ENCODE assay signal across 8 cellular contexts in the genomic region with DNA sequence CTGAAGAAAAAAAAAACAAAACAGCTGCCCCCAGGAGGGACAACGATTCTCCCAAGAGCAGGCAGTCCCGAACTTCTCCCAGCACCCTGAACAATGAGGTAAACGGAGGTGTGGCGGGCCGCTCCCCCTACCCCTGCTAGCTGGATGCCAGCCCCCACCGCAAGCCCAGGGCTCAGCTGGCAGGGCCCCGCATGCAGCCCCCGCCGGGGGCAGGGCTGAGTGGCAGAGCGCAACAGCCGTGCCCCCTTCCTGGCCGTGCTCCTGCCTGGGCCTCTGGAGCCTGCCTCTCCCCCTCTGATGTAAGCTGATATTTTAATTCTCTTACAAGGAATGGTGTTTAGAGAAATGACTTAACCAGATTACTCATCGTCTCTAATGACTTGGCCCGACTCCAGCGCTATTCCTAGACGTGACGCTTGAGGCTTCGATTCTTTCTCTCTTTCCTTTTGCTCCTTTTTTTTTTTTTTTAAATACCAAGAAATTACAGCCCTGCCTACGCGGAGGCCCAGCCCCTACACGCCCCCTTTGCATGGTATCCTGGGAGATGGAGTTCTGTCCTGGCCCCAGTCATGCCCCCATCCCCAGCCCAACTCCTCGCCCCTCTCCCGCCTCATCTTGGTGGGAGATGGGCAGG. TPM values are rescaled to one million over a fixed set of nuclear protein-coding genes. Genes with fewer than 3 reads are reported as not detected.
DNase-seq lines count a peak whose midpoint lies in the region; ATAC-seq and TF ChIP-seq lines count a peak whose summit lies in the region.

No MANE protein-coding gene starts in this region.

- ATAC-seq in GM21381 (IDR thresholded peaks at IDR 0.05; ENCODE audit: unreplicated experiment) = peak; percentile 25
- ATAC-seq in Right ventricle myocardium superior (ENCODE audit: poor library complexity) = peak; percentile 50

- H3K9ac ChIP-seq in adipocyte (ENCODE audit: low read length) (peak overlapping the region; percentile 65), parathyroid adenoma (peak overlapping the region; percentile 3)

- H3K9me3 ChIP-seq in adipocyte (ENCODE audit: control insufficient read depth, low read length) (no peaks in the 10 kb centered on the region), parathyroid adenoma (ENCODE audit: control insufficient read depth, low read length) (no peaks in the 10 kb centered on the region), thymus (ENCODE audit: control insufficient read depth) (no peaks in the 10 kb centered on the region)

- peaks cover 58% of the 10 kb centered on the region for H3K4me1 ChIP-seq in adipocyte (ENCODE audit: control insufficient read depth, insufficient read depth, low read length)
- H3K4me1 ChIP-seq in parathyroid adenoma = peaks cover 18% of the 10 kb centered on the region
- peaks cover 25% of the 10 kb centered on the region for H3K4me1 ChIP-seq in thymus (ENCODE audit: control insufficient read depth, insufficient read depth, low read length)

- H3K27ac ChIP-seq in parathyroid adenoma (peak overlapping the region; percentile 78), thymus (ENCODE audit: low read depth) (peak overlapping the region; percentile 64)

- no peak for TF ChIP-seq CTCF in parathyroid adenoma (IDR thresholded peaks at IDR 0.05)

- peak overlapping the region; percentile 85 for H3K4me2 ChIP-seq in parathyroid adenoma (ENCODE audit: low read length)

- H3K79me2 ChIP-seq in parathyroid adenoma = no peaks in the 10 kb centered on the region

- H3K36me3 ChIP-seq in adipocyte (ENCODE audit: control insufficient read depth, insufficient read depth, low read length, severe bottlenecking) = no peaks in the 10 kb centered on the region
- H3K36me3 ChIP-seq in parathyroid adenoma (ENCODE audit: control insufficient read depth, insufficient read depth, low read length) = no peaks in the 10 kb centered on the region
- no peaks in the 10 kb centered on the region for H3K36me3 ChIP-seq in thymus (ENCODE audit: control insufficient read depth, insufficient read depth)

- DNase-seq in AML-193 (lab: John Stamatoyannopoulos, UW) (peak; percentile 80 to 87), NCI-H1105 treated with DMSO at 0.1 percent for 48 hours (lab: John Stamatoyannopoulos, UW) (peak; percentile 92), T follicular helper cell (ENCODE audit: low read depth) (peak; percentile 89), adipocyte (ENCODE audit: low read depth) (peak; percentile 100), Right ventricle myocardium superior (peak; percentile 93)

- H3K4me3 ChIP-seq in adipocyte (ENCODE audit: low read length) = peak overlapping the region; percentile 57
- peak overlapping the region; percentile 59 for H3K4me3 ChIP-seq in parathyroid adenoma (ENCODE audit: low read depth, low read length)
- H3K4me3 ChIP-seq in thymus (ENCODE audit: low read length) = peak overlapping the region; percentile 32

- H2AFZ ChIP-seq in parathyroid adenoma = peak overlapping the region; percentile 88

- intact Hi-C loops in Right ventricle myocardium superior (cut with DNase I) = no loop called here

- 12% methylated on average over 23 of the region's 23 CpGs for WGBS in thymus

- H3K27me3 ChIP-seq in adipocyte (replicated peaks; ENCODE audit: control insufficient read depth, insufficient read depth, low read length) (no peaks in the 10 kb centered on the region), parathyroid adenoma (ENCODE audit: control insufficient read depth, insufficient read depth, low read length) (no peaks in the 10 kb centered on the region), thymus (ENCODE audit: control insufficient read depth, insufficient read depth) (no peaks in the 10 kb centered on the region)

RNA-seq across cellular contexts. Expression of a gene that starts 4.6 kb away (rescaled TPM):
- 9.4 TPM for total RNA-seq in Right ventricle myocardium superior
- polyA plus RNA-seq in thymus = 57.2 TPM

RNA-seq across cellular contexts. Expression of a gene that starts 26.8 kb away (rescaled TPM):
- not detected for total RNA-seq in Right ventricle myocardium superior
- 1.8 TPM for polyA plus RNA-seq in thymus

Comparison
In these comparisons a context has a peak if more than half of its experiments do, and no peak if none do; other contexts are left out.
1. Peak in every context shown above with its lines: DNase-seq, ATAC-seq, H3K4me3 ChIP-seq and H3K27ac ChIP-seq.